Comparison of ENCODE assay signal across 10 cellular contexts in the genomic region with DNA sequence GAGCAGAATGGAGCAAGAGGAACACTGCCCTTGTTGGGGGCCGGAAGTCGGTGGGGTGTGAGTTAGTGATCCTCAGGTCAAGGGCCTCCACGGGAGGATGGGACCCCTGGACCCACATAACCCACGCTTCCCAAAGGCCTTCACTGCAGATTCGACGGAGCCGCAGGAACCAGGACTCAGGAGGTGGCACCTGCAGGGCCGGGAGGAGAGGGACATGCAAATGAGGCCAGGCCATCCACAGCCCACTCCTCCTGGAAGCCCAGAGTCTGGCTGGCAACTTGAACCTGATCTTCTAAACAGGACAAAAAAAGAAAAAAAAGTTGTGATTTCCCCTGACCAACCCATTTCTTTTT.
DNase-seq lines count a peak whose midpoint lies in the region; ATAC-seq and TF ChIP-seq lines count a peak whose summit lies in the region.
"Had no signal": no experiment of that assay in that cellular context is flagged by ENCODE, and none has a peak within 500 bp of the region (broad histone marks: within the 10 kb centered on the region; RNA-seq: fewer than 3 reads in every experiment).

No MANE protein-coding gene starts in this region.

- H3K4me3 ChIP-seq in HUES48 (ENCODE audit: low read depth, low read length) (no peak overlapping the region), body of pancreas (no peak overlapping the region), mesodermal cell (ENCODE audit: extremely low read depth, insufficient read depth, low read length, poor library complexity, severe bottlenecking) (no peak overlapping the region)
- H3K4me3 ChIP-seq in naive thymus-derived CD4-positive, alpha-beta T cell (ENCODE audit: low read length), result no peak overlapping the region

- H3K9me3 ChIP-seq in HUES48 (ENCODE audit: control insufficient read depth, insufficient read depth, low read length) (peaks cover 10% of the 10 kb centered on the region; the same call in 1 of the 2 replicates), body of pancreas (no peaks in the 10 kb centered on the region), mesodermal cell (ENCODE audit: control insufficient read depth, low read length) (peaks cover 23% of the 10 kb centered on the region)
- peaks cover 0 to 8% (median 5%) of the 10 kb centered on the region in 3 experiments for H3K9me3 ChIP-seq in naive thymus-derived CD4-positive, alpha-beta T cell (ENCODE audit: control insufficient read depth in 2 of 3, low read length in 3 of 3)

- 88 to 93% methylated on average over 8 of the region's 8 CpGs for WGBS in body of pancreas, 2 donors
- WGBS in mesodermal cell (ENCODE audit: insufficient coverage in 2 of 2), 2 experiments, result 72 to 80% methylated on average over 8 of the region's 8 CpGs

- ATAC-seq in body of pancreas, result no peak
- ATAC-seq in naive thymus-derived CD4-positive, alpha-beta T cell, result no peak
- no peak for ATAC-seq in GM18873 (IDR thresholded peaks at IDR 0.05; ENCODE audit: low FRiP score, unreplicated experiment)
- ATAC-seq: effector memory CD8-positive, alpha-beta T cell had no signal

- no peak overlapping the region for H3K4me3 Mint-ChIP-seq in type B pancreatic cell
- no peak overlapping the region for H3K4me3 Mint-ChIP-seq in naive thymus-derived CD4-positive, alpha-beta T cell
- H3K4me3 Mint-ChIP-seq: effector memory CD8-positive, alpha-beta T cell had no signal

- H3K36me3 ChIP-seq in HUES48 (ENCODE audit: control insufficient read depth, insufficient read depth, low read length) (no peaks in the 10 kb centered on the region), body of pancreas (replicated peaks in 1 of 2; ENCODE audit: insufficient read depth in 1 of 2, low read depth in 2 of 2) (no peaks in the 10 kb centered on the region), mesodermal cell (ENCODE audit: control insufficient read depth, insufficient read depth, low read length) (peaks cover 14% of the 10 kb centered on the region)
- no peaks in the 10 kb centered on the region for H3K36me3 ChIP-seq in naive thymus-derived CD4-positive, alpha-beta T cell (ENCODE audit: control insufficient read depth in 2 of 3, insufficient read depth in 3 of 3, low read length in 3 of 3)

- TF ChIP-seq POLR2A in body of pancreas (IDR thresholded peaks at IDR 0.05), result no peak

- no peaks in the 10 kb centered on the region for H3K27me3 Mint-ChIP-seq in type B pancreatic cell
- H3K27me3 Mint-ChIP-seq in naive thymus-derived CD4-positive, alpha-beta T cell, result peaks cover 0 to 17% (median 1%) of the 10 kb centered on the region in 5 donors

- H3K36me3 Mint-ChIP-seq in type B pancreatic cell, result peaks cover 41% of the 10 kb centered on the region
- H3K36me3 Mint-ChIP-seq in naive thymus-derived CD4-positive, alpha-beta T cell, result peaks cover 0 to 8% (median 4%) of the 10 kb centered on the region in 5 donors

- peaks cover 9% of the 10 kb centered on the region for H3K9me3 Mint-ChIP-seq in type B pancreatic cell
- peaks cover 5 to 21% (median 9%) of the 10 kb centered on the region in 11 donors for H3K9me3 Mint-ChIP-seq in naive thymus-derived CD4-positive, alpha-beta T cell

- no peak overlapping the region for H3K9ac ChIP-seq in HUES48 (ENCODE audit: low read depth, low read length)

- in situ Hi-C loops in KBM-7 (cut with MboI; ENCODE audit: low pct_unique_long_range_greater_than_20kb, low sequenced_read_pairs), result no loop called here

- peak overlapping the region; percentile 36 for H3K27ac ChIP-seq in HUES48 (ENCODE audit: low read depth, low read length)
- H3K27ac ChIP-seq in body of pancreas, result peak overlapping the region; percentile 66 to 92 (median 80)
- H3K27ac ChIP-seq in mesodermal cell (ENCODE audit: low read depth, low read length, severe bottlenecking), result peak overlapping the region; percentile 69
- H3K27ac ChIP-seq in naive thymus-derived CD4-positive, alpha-beta T cell (ENCODE audit: low read depth, low read length), result no peak overlapping the region

- H3K4me1 Mint-ChIP-seq in type B pancreatic cell (ENCODE audit: unreplicated experiment), result peaks cover 45% of the 10 kb centered on the region
- H3K4me1 Mint-ChIP-seq in naive thymus-derived CD4-positive, alpha-beta T cell, result peaks cover 0 to 8% (median 0%) of the 10 kb centered on the region in 7 donors

- POLR2A ChIA-PET in naive thymus-derived CD4-positive, alpha-beta T cell (lab: Charles Lee), result no interaction called here

- intact Hi-C loops in body of pancreas (cut with DNase I), result no loop called here
- intact Hi-C loops in naive thymus-derived CD4-positive, alpha-beta T cell (cut with micrococcal nuclease), result no loop called here

- H3K27me3 ChIP-seq in HUES48 (ENCODE audit: control insufficient read depth, insufficient read depth, low read length) (no peaks in the 10 kb centered on the region), body of pancreas (no peaks in the 10 kb centered on the region)
- no peaks in the 10 kb centered on the region for H3K27me3 ChIP-seq in naive thymus-derived CD4-positive, alpha-beta T cell (ENCODE audit: control insufficient read depth in 2 of 2, insufficient read depth in 2 of 2, low read length in 2 of 2)

- TF ChIP-seq CTCF in body of pancreas (IDR thresholded peaks at IDR 0.05), result no peak
- TF ChIP-seq CTCF in type B pancreatic cell (conservative IDR thresholded peaks at IDR 0.05), result no peak

- CTCF ChIA-PET in naive thymus-derived CD4-positive, alpha-beta T cell (lab: Charles Lee), result no interaction called here

- peaks cover 9% of the 10 kb centered on the region; the same call in 1 of the 2 replicates for H3K4me1 ChIP-seq in HUES48 (ENCODE audit: control insufficient read depth, insufficient read depth, low read length)
- H3K4me1 ChIP-seq in body of pancreas, result peaks cover 28% of the 10 kb centered on the region
- peaks cover 45% of the 10 kb centered on the region for H3K4me1 ChIP-seq in mesodermal cell (ENCODE audit: control insufficient read depth, insufficient read depth, low read length, poor library complexity, severe bottlenecking)
- H3K4me1 ChIP-seq in naive thymus-derived CD4-positive, alpha-beta T cell (ENCODE audit: control insufficient read depth in 2 of 2, insufficient read depth in 2 of 2, low read length in 2 of 2), result no peaks in the 10 kb centered on the region

- peak overlapping the region; percentile 75 for H3K27ac Mint-ChIP-seq in type B pancreatic cell
- no peak overlapping the region for H3K27ac Mint-ChIP-seq in naive thymus-derived CD4-positive, alpha-beta T cell
- H3K27ac Mint-ChIP-seq: effector memory CD8-positive, alpha-beta T cell had no signal

- DNase-seq in body of pancreas (no peak), type B pancreatic cell (ENCODE audit: extremely low spot score, unreplicated experiment) (no peak), KBM-7 (no peak)
- no peak for DNase-seq in naive thymus-derived CD4-positive, alpha-beta T cell
- DNase-seq: activated effector memory CD4-positive, alpha-beta T cell treated with Interleukin-2 at 50 U/mL for 16 hours; effector memory CD8-positive, alpha-beta T cell; retina had no signal
